18 cellular contexts compared by ENCODE assay signal in genomic region chr15:76382987-76383728, GRCh38. TPM values are rescaled to one million over a fixed set of nuclear protein-coding genes. Genes with fewer than 3 reads are reported as not detected.
DNase-seq lines count a peak whose midpoint lies in the region; ATAC-seq and TF ChIP-seq lines count a peak whose summit lies in the region.
"Had no signal": no experiment of that assay in that cellular context is flagged by ENCODE, and none has a peak within 500 bp of the region (broad histone marks: within the 10 kb centered on the region; RNA-seq: fewer than 3 reads in every experiment).

No MANE protein-coding gene starts in this region.

- intact Hi-C loops in activated CD8-positive, alpha-beta T cell treated with anti-CD3 and anti-CD28 coated beads for 36 hours (cut with micrococcal nuclease): no loop called here
- intact Hi-C loops in tibial artery (cut with DNase I; ENCODE audit: low total_unique reads): no loop called here

- H3K27me3 Mint-ChIP-seq in activated CD8-positive, alpha-beta T cell treated with anti-CD3 and anti-CD28 coated beads for 36 hours: no peaks in the 10 kb centered on the region
- H3K27me3 Mint-ChIP-seq in activated CD8-positive, alpha-beta T cell treated with anti-CD3 and anti-CD28 coated beads, Interleukin-2, amount 10 ng/mL, durations not matched to agents 7 days and 5 days (ENCODE audit: low read depth): no peaks in the 10 kb centered on the region
- no peaks in the 10 kb centered on the region for H3K27me3 Mint-ChIP-seq in activated T-cell treated with anti-CD3 and anti-CD28 coated beads, Interleukin-2, amount 50 U/mL, for 72 hours (ENCODE audit: low read depth)
- H3K27me3 Mint-ChIP-seq: B cell; CD4-positive, CD25-positive, alpha-beta regulatory T cell had no signal

- DNase-seq in activated CD8-positive, alpha-beta T cell treated with anti-CD3 and anti-CD28 coated beads for 36 hours: no peak
- DNase-seq in activated CD8-positive, alpha-beta T cell treated with anti-CD3 and anti-CD28 coated beads, Interleukin-2, amount 10 ng/mL, durations not matched to agents 7 days and 5 days: no peak
- DNase-seq in activated T-cell treated with anti-CD3 and anti-CD28 coated beads, Interleukin-2, amount 50 U/mL, for 72 hours: no peak
- DNase-seq in activated T-cell treated with anti-CD3 and anti-CD28 coated beads for 4 hours: no peak
- peak; percentile 7 for DNase-seq in amniotic epithelial cell (ENCODE audit: low read depth)
- DNase-seq in tibial artery: no peak
- no peak for DNase-seq in RPMI8226
- DNase-seq: Caco-2; CD4-positive, CD25-positive, alpha-beta regulatory T cell; CD8-positive, alpha-beta T cell; DMS153; DND-41; GOT3; HFFc6 had no signal

- no peak for TF ChIP-seq CTCF in activated CD8-positive, alpha-beta T cell treated with anti-CD3 and anti-CD28 coated beads for 36 hours (IDR thresholded peaks at IDR 0.05)
- TF ChIP-seq CTCF in tibial artery (IDR thresholded peaks at IDR 0.05): no peak

- no peak overlapping the region for H3K27ac Mint-ChIP-seq in activated CD8-positive, alpha-beta T cell treated with anti-CD3 and anti-CD28 coated beads for 36 hours
- H3K27ac Mint-ChIP-seq in activated CD8-positive, alpha-beta T cell treated with anti-CD3 and anti-CD28 coated beads, Interleukin-2, amount 10 ng/mL, durations not matched to agents 7 days and 5 days: no peak overlapping the region
- H3K27ac Mint-ChIP-seq in activated T-cell treated with anti-CD3 and anti-CD28 coated beads, Interleukin-2, amount 50 U/mL, for 72 hours: no peak overlapping the region
- H3K27ac Mint-ChIP-seq: B cell; CD8-positive, alpha-beta T cell; HFFc6 had no signal

- POLR2A ChIA-PET in activated CD8-positive, alpha-beta T cell treated with anti-CD3 and anti-CD28 coated beads for 36 hours (lab: Charles Lee): no interaction called here
- POLR2A ChIA-PET in activated CD8-positive, alpha-beta T cell treated with anti-CD3 and anti-CD28 coated beads, Interleukin-2, amount 10 ng/mL, durations not matched to agents 7 days and 5 days (lab: Charles Lee): no interaction called here

- no peaks in the 10 kb centered on the region for H3K4me1 ChIP-seq in tibial artery
- H3K4me1 ChIP-seq: BLaER1, Caco-2 had no signal

- no peak overlapping the region for H3K4me3 ChIP-seq in tibial artery
- H3K4me3 ChIP-seq: BLaER1, HAP-1 had no signal

- H3K9me3 Mint-ChIP-seq in activated CD8-positive, alpha-beta T cell treated with anti-CD3 and anti-CD28 coated beads for 36 hours: no peaks in the 10 kb centered on the region
- no peaks in the 10 kb centered on the region for H3K9me3 Mint-ChIP-seq in activated CD8-positive, alpha-beta T cell treated with anti-CD3 and anti-CD28 coated beads, Interleukin-2, amount 10 ng/mL, durations not matched to agents 7 days and 5 days (ENCODE audit: insufficient read depth)
- no peaks in the 10 kb centered on the region for H3K9me3 Mint-ChIP-seq in activated T-cell treated with anti-CD3 and anti-CD28 coated beads, Interleukin-2, amount 50 U/mL, for 72 hours
- H3K9me3 Mint-ChIP-seq: CD4-positive, CD25-positive, alpha-beta regulatory T cell; CD8-positive, alpha-beta T cell; HFFc6 had no signal

- no peak overlapping the region for H3K27ac ChIP-seq in tibial artery
- H3K27ac ChIP-seq: BLaER1, C4-2B had no signal

- H3K4me1 Mint-ChIP-seq in activated CD8-positive, alpha-beta T cell treated with anti-CD3 and anti-CD28 coated beads for 36 hours (ENCODE audit: low read depth): no peaks in the 10 kb centered on the region
- no peaks in the 10 kb centered on the region for H3K4me1 Mint-ChIP-seq in activated CD8-positive, alpha-beta T cell treated with anti-CD3 and anti-CD28 coated beads, Interleukin-2, amount 10 ng/mL, durations not matched to agents 7 days and 5 days (ENCODE audit: low read depth)
- peaks cover 9% of the 10 kb centered on the region for H3K4me1 Mint-ChIP-seq in activated T-cell treated with anti-CD3 and anti-CD28 coated beads, Interleukin-2, amount 50 U/mL, for 72 hours (ENCODE audit: low read depth)
- H3K4me1 Mint-ChIP-seq: B cell had no signal

- H3K4me3 Mint-ChIP-seq in activated CD8-positive, alpha-beta T cell treated with anti-CD3 and anti-CD28 coated beads for 36 hours: no peak overlapping the region
- no peak overlapping the region for H3K4me3 Mint-ChIP-seq in activated CD8-positive, alpha-beta T cell treated with anti-CD3 and anti-CD28 coated beads, Interleukin-2, amount 10 ng/mL, durations not matched to agents 7 days and 5 days
- peak overlapping the region in 1 of 2 donors; percentile 20 for H3K4me3 Mint-ChIP-seq in activated T-cell treated with anti-CD3 and anti-CD28 coated beads, Interleukin-2, amount 50 U/mL, for 72 hours
- H3K4me3 Mint-ChIP-seq: B cell; CD4-positive, CD25-positive, alpha-beta regulatory T cell; CD8-positive, alpha-beta T cell; HFFc6 had no signal

- CTCF ChIA-PET in activated CD8-positive, alpha-beta T cell treated with anti-CD3 and anti-CD28 coated beads for 36 hours (lab: Charles Lee): no interaction called here
- CTCF ChIA-PET in activated CD8-positive, alpha-beta T cell treated with anti-CD3 and anti-CD28 coated beads, Interleukin-2, amount 10 ng/mL, durations not matched to agents 7 days and 5 days (lab: Charles Lee): interaction anchor here (1.5 kb wide), 1 partner anchor 9 kb away, joined by 3 read pairs; no protein-coding TSS in a partner anchor

- H3K9me3 ChIP-seq in tibial artery: no peaks in the 10 kb centered on the region
- H3K9me3 ChIP-seq: BLaER1, Caco-2, HAP-1 had no signal

- ATAC-seq in activated CD8-positive, alpha-beta T cell treated with anti-CD3 and anti-CD28 coated beads for 36 hours: peak; percentile 17
- no peak for ATAC-seq in activated CD8-positive, alpha-beta T cell treated with anti-CD3 and anti-CD28 coated beads, Interleukin-2, amount 10 ng/mL, durations not matched to agents 7 days and 5 days
- ATAC-seq in activated T-cell treated with anti-CD3 and anti-CD28 coated beads, Interleukin-2, amount 50 U/mL, for 72 hours (replicated peaks in 1 of 2): peak; percentile 81 to 87
- ATAC-seq: CD8-positive, alpha-beta T cell had no signal

- H3K36me3 ChIP-seq in tibial artery: peaks cover 0 to 28% (median 10%) of the 10 kb centered on the region in 3 donors
- H3K36me3 ChIP-seq: BLaER1, HAP-1 had no signal

- H3K36me3 Mint-ChIP-seq in activated CD8-positive, alpha-beta T cell treated with anti-CD3 and anti-CD28 coated beads for 36 hours (ENCODE audit: low read depth): peaks cover 8% of the 10 kb centered on the region
- no peaks in the 10 kb centered on the region for H3K36me3 Mint-ChIP-seq in activated CD8-positive, alpha-beta T cell treated with anti-CD3 and anti-CD28 coated beads, Interleukin-2, amount 10 ng/mL, durations not matched to agents 7 days and 5 days (ENCODE audit: low read depth)
- peaks cover 1 to 9% of the 10 kb centered on the region in 2 donors for H3K36me3 Mint-ChIP-seq in activated T-cell treated with anti-CD3 and anti-CD28 coated beads, Interleukin-2, amount 50 U/mL, for 72 hours (ENCODE audit: insufficient read depth in 2 of 2)

- H3K27me3 ChIP-seq in tibial artery: no peaks in the 10 kb centered on the region
- H3K27me3 ChIP-seq: BLaER1 had no signal

RNA-seq across cellular contexts. Expression of gene ISL2, which starts 46.6 kb away (rescaled TPM):
- total RNA-seq in activated CD8-positive, alpha-beta T cell treated with anti-CD3 and anti-CD28 coated beads for 36 hours: under 1 TPM in 1 of 2 experiments, not detected in 1; 0.22 TPM
- total RNA-seq in activated CD8-positive, alpha-beta T cell treated with anti-CD3 and anti-CD28 coated beads, Interleukin-2, amount 10 ng/mL, durations not matched to agents 7 days and 5 days: under 1 TPM; 0.32 to 0.37 TPM
- under 1 TPM; 0.77 to 0.83 TPM for total RNA-seq in activated T-cell treated with anti-CD3 and anti-CD28 coated beads, Interleukin-2, amount 50 U/mL, for 72 hours
- total RNA-seq: CD8-positive, alpha-beta T cell had no signal
